ENCODE assay signal across 8 cellular contexts in the genomic region with DNA sequence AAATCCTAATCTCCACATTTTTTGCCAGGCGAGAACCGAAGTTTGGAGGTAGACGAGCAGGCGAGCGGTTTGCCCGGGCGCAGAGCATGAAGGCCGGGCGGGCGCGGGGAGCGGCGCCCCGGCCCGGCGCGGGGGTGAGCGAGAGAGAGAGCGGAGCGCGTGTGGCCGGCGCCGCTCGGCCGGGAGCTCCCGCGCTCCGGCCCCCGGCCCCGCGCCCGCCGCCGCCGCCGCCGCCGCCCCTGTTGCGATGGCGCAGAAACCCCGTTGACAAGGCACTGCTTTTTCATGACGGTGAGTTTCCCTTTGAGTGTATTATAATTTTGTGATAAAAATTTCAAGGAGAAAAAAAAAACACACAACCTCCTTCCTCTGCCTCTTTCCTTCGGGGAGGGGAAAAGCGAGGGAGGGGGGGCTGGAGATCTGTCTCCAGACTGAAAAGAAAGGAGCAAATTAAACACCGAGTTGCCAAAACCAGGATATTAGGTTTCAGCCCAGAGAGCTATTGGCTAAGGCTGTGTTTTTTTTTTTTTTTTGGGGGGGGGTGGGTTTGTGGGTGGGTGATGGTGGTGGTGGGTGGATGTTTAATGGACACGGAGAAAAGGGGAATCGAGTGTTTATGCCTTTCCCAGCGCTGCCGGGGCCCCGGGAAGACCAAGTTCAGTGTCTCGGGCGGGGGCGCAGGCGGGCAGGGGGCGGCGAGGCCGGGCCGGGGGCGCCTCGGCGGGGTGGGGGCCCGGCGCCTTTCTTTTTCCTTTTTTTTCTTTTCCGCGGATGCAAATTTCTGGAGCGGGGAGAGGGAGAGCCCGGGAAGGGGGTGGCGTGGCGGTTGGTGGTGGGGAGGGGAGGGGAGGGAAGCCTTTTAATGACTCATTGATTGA. TPM values are rescaled to one million over a fixed set of nuclear protein-coding genes. Genes with fewer than 3 reads are reported as not detected.
DNase-seq lines count a peak whose midpoint lies in the region; ATAC-seq, FAIRE-seq and TF ChIP-seq lines count a peak whose summit lies in the region.

A gene with protein sequence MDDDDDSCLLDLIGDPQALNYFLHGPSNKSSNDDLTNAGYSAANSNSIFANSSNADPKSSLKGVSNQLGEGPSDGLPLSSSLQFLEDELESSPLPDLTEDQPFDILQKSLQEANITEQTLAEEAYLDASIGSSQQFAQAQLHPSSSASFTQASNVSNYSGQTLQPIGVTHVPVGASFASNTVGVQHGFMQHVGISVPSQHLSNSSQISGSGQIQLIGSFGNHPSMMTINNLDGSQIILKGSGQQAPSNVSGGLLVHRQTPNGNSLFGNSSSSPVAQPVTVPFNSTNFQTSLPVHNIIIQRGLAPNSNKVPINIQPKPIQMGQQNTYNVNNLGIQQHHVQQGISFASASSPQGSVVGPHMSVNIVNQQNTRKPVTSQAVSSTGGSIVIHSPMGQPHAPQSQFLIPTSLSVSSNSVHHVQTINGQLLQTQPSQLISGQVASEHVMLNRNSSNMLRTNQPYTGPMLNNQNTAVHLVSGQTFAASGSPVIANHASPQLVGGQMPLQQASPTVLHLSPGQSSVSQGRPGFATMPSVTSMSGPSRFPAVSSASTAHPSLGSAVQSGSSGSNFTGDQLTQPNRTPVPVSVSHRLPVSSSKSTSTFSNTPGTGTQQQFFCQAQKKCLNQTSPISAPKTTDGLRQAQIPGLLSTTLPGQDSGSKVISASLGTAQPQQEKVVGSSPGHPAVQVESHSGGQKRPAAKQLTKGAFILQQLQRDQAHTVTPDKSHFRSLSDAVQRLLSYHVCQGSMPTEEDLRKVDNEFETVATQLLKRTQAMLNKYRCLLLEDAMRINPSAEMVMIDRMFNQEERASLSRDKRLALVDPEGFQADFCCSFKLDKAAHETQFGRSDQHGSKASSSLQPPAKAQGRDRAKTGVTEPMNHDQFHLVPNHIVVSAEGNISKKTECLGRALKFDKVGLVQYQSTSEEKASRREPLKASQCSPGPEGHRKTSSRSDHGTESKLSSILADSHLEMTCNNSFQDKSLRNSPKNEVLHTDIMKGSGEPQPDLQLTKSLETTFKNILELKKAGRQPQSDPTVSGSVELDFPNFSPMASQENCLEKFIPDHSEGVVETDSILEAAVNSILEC (plus strand): TSS at position 242 of the 878 bp plus-strand sequence. CDS start 39,971 bp downstream, outside the sequence.

- peak within 1 kb of the TSS; percentile 70 for H3K4me3 ChIP-seq in A549
- H3K4me3 ChIP-seq in kidney (ENCODE audit: low read length in 2 of 2): peak within 1 kb of the TSS; percentile 64 to 98

- TF ChIP-seq POLR2A in A549 (IDR thresholded peaks at IDR 0.05; ENCODE audit: low read length): peak; percentile 26; the same call in 1 of the 2 replicates

- H3K27ac Mint-ChIP-seq in central memory CD8-positive, alpha-beta T cell (ENCODE audit: low read depth): no peak within 1 kb of the TSS

- peak; percentile 57 to 69 for DNase-seq in A549 (ENCODE audit: low read depth in 1 of 2, low spot score in 1 of 2)
- DNase-seq in GM20000 (ENCODE audit: low spot score): peak; percentile 79
- DNase-seq in NCI-H345 treated with DMSO at 0.1 percent for 48 hours (lab: John Stamatoyannopoulos, UW; ENCODE audit: unreplicated experiment): peak; percentile 47
- peak; percentile 62 for DNase-seq in activated CD4-positive, alpha-beta T cell treated with anti-CD3 and anti-CD28 coated beads for 1 hour
- DNase-seq in central memory CD8-positive, alpha-beta T cell (ENCODE audit: low spot score in 2 of 2): peak; percentile 56 to 67
- peak; percentile 82 for DNase-seq in kidney
- peak; percentile 72 for DNase-seq in stimulated activated CD4-positive, alpha-beta T cell treated with anti-CD3 and anti-CD28 coated beads, Interleukin-12 subunit alpha, Interleukin-12 subunit beta, amount 100 ng/mL, for 4 hours

- under 1% methylated on average over 21 of the region's 70 CpGs for WGBS in A549 (ENCODE audit: missing lambda C conversion rate)

- H3K9ac ChIP-seq in kidney (ENCODE audit: low read length in 2 of 2): peak within 1 kb of the TSS; percentile 99

- H3K9me3 Mint-ChIP-seq in central memory CD8-positive, alpha-beta T cell: no peaks in the 10 kb centered on the region

- peaks cover 14% of the 10 kb centered on the region; the same call in 2 of the 3 replicates for H3K4me1 ChIP-seq in A549
- H3K4me1 ChIP-seq in kidney (ENCODE audit: control insufficient read depth in 1 of 2, insufficient read depth in 1 of 2, low read depth in 1 of 2, low read length in 2 of 2): peaks cover 5 to 17% of the 10 kb centered on the region in 2 donors

- POLR2A ChIA-PET in A549 (lab: Yijun Ruan, JAX): interaction anchor here (0.6 to 4.3 kb wide), 22 partner anchors 9 to 1135 kb away, joined by 3 to 154 read pairs (median 5); a partner anchor contains a TSS

- H3K9me3 ChIP-seq in A549 (no peaks in the 10 kb centered on the region), kidney (ENCODE audit: control insufficient read depth in 1 of 2, low read length in 2 of 2) (no peaks in the 10 kb centered on the region)

- no peak for TF ChIP-seq RAD21 in A549 (conservative IDR thresholded peaks at IDR 0.05 in 1 of 2, IDR thresholded peaks at IDR 0.05 in 1 of 2)

- peaks cover 39% of the 10 kb centered on the region for H3K36me3 Mint-ChIP-seq in central memory CD8-positive, alpha-beta T cell (ENCODE audit: insufficient read depth)

- no peaks in the 10 kb centered on the region for H3K36me3 ChIP-seq in kidney (ENCODE audit: control insufficient read depth in 1 of 2, insufficient read depth in 2 of 2, low read length in 2 of 2)

- TF ChIP-seq CTCF in A549 (IDR thresholded peaks at IDR 0.05): no peak
- TF ChIP-seq CTCF in GM20000 (IDR thresholded peaks at IDR 0.05; ENCODE audit: extremely low read depth, missing control alignments): no peak
- TF ChIP-seq CTCF in kidney (IDR thresholded peaks at IDR 0.05; ENCODE audit: borderline replicate concordance, extremely low read depth, insufficient read depth): no peak

- peak within 1 kb of the TSS; percentile 84 for H3K4me2 ChIP-seq in A549

- CTCF ChIA-PET in A549 (lab: Yijun Ruan, JAX): interaction anchor here (0.6 to 1.1 kb wide), 2 partner anchors 34 to 71 kb away, joined by 3 read pairs; no protein-coding TSS in a partner anchor

- intact Hi-C loops in kidney (cut with DNase I): no loop called here

- no peak for FAIRE-seq in A549 (lab: Jason Lieb, UNC)
- FAIRE-seq in kidney (lab: Jason Lieb, UNC): no peak

- H3K27me3 Mint-ChIP-seq in central memory CD8-positive, alpha-beta T cell: no peaks in the 10 kb centered on the region

- ATAC-seq in A549 (peak; percentile 10 to 59; a peak in 3 of 6 replicates), HG02885 (IDR thresholded peaks at IDR 0.05; ENCODE audit: poor library complexity, unreplicated experiment) (no peak)
- peak; percentile 12 for ATAC-seq in central memory CD8-positive, alpha-beta T cell (replicated peaks; ENCODE audit: extremely low read depth, poor library complexity, severe bottlenecking)

- no peak for TF ChIP-seq EP300 in A549 (IDR thresholded peaks at IDR 0.05)

- no peak within 1 kb of the TSS for H3K4me3 Mint-ChIP-seq in central memory CD8-positive, alpha-beta T cell

- peaks cover 30% of the 10 kb centered on the region for H3K4me1 Mint-ChIP-seq in central memory CD8-positive, alpha-beta T cell

- peak within 1 kb of the TSS; percentile 100 for H3K27ac ChIP-seq in A549
- H3K27ac ChIP-seq in kidney (ENCODE audit: low read depth in 2 of 2, low read length in 2 of 2): peak within 1 kb of the TSS; percentile 100

TF ChIP-seq in A549, 52 proteins besides CTCF, POLR2A, EP300 and RAD21:
- no peak for TF ChIP-seq TFCP2L1 (CRISPR knock-in tag; IDR thresholded peaks at IDR 0.05)
- TF ChIP-seq, protein P1, sequence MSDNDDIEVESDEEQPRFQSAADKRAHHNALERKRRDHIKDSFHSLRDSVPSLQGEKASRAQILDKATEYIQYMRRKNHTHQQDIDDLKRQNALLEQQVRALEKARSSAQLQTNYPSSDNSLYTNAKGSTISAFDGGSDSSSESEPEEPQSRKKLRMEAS (IDR thresholded peaks at IDR 0.05): 0 out of 2 replicates have a peak, but pooled peaks have one; percentile 24
- TF ChIP-seq PHF8 (IDR thresholded peaks at IDR 0.05; ENCODE audit: borderline replicate concordance, low read depth): peak; percentile 23; the same call in 1 of the 2 replicates

RNA-seq across cellular contexts. Expression of the gene that starts here (rescaled TPM):
- polyA plus RNA-seq in A549 (2011; rRNA removed) (8.6 and 9.0 TPM in 2 replicates), A549 (2017; fragmentation: RNase III; extraction: RNeasy Plus Mini Kit Qiagen cat#74134 plus additional on column Dnase treatment) (2.9 to 3.5 TPM (median 3.3 TPM) in 3 replicates), kidney (ENCODE audit: insufficient read depth, low read depth, low replicate concordance) (2.7 TPM)
- polyA plus RNA-seq in A549 (2012; cell fraction: cytosol; rRNA removed): 2.7 and 3.5 TPM in 2 replicates
- 2.6 and 2.9 TPM in 2 replicates for polyA plus RNA-seq in A549 (2012; cell fraction: nucleus; rRNA removed)
- polyA minus RNA-seq in A549 (2011; rRNA and poly(A)+ RNA removed): 11.6 and 15.3 TPM in 2 replicates
- total RNA-seq in kidney: 20.9 TPM
